18 cellular contexts compared by ENCODE assay signal in genomic region chr1:22286491-22286890, GRCh38.
DNase-seq lines count a peak whose midpoint lies in the region; FAIRE-seq and TF ChIP-seq lines count a peak whose summit lies in the region.
"Had no signal": no experiment of that assay in that cellular context is flagged by ENCODE, and none has a peak within 500 bp of the region (broad histone marks: within the 10 kb centered on the region; RNA-seq: fewer than 3 reads in every experiment).

No MANE protein-coding gene starts in this region.

- no peak overlapping the region for H3K27ac ChIP-seq in DOHH2 (ENCODE audit: low read depth, low read length)
- H3K27ac ChIP-seq in OCI-LY3 (ENCODE audit: low read length): no peak overlapping the region
- no peak overlapping the region for H3K27ac ChIP-seq in coronary artery
- H3K27ac ChIP-seq in smooth muscle cell (ENCODE audit: low read depth): no peak overlapping the region
- H3K27ac ChIP-seq: A549, C4-2B had no signal

- no peak overlapping the region for H2AFZ ChIP-seq in OCI-LY3 (ENCODE audit: low read depth, low read length)
- no peak overlapping the region for H2AFZ ChIP-seq in smooth muscle cell (ENCODE audit: low read depth)

- H3K4me3 ChIP-seq in DOHH2 (ENCODE audit: low read length) (no peak overlapping the region), OCI-LY3 (ENCODE audit: low read length) (no peak overlapping the region), coronary artery (no peak overlapping the region), smooth muscle cell (no peak overlapping the region)
- H3K4me3 ChIP-seq: A549 had no signal

- WGBS in smooth muscle cell (ENCODE audit: low lambda C conversion rate): 94% methylated on average over 2 of the region's 2 CpGs

- H3K4me1 Mint-ChIP-seq in osteocyte (ENCODE audit: unreplicated experiment): peaks cover 2% of the 10 kb centered on the region
- H3K4me1 Mint-ChIP-seq in activated naive CD8-positive, alpha-beta T cell treated with anti-CD3 and anti-CD28 coated beads for 36 hours: no peaks in the 10 kb centered on the region

- H3K4me1 ChIP-seq in DOHH2 (ENCODE audit: control insufficient read depth, low read length): no peaks in the 10 kb centered on the region
- no peaks in the 10 kb centered on the region for H3K4me1 ChIP-seq in OCI-LY3 (ENCODE audit: low read length)
- H3K4me1 ChIP-seq in smooth muscle cell (ENCODE audit: low read depth): no peaks in the 10 kb centered on the region
- H3K4me1 ChIP-seq: A549 had no signal

- H3K4me2 ChIP-seq in DOHH2 (ENCODE audit: low read length): no peak overlapping the region
- H3K4me2 ChIP-seq in OCI-LY3 (ENCODE audit: low read length): no peak overlapping the region
- no peak overlapping the region for H3K4me2 ChIP-seq in smooth muscle cell
- H3K4me2 ChIP-seq: A549 had no signal

- H3F3A ChIP-seq in DOHH2 (ENCODE audit: control insufficient read depth, insufficient read depth): no peaks in the 10 kb centered on the region
- H3F3A ChIP-seq in smooth muscle cell (ENCODE audit: low read depth): no peaks in the 10 kb centered on the region

- no peak for FAIRE-seq in urothelium cell line (lab: Jason Lieb, UNC)
- FAIRE-seq: A549, GM12892, GM19239 had no signal

- H3K9me3 ChIP-seq in DOHH2 (ENCODE audit: control insufficient read depth, insufficient read depth, low read length) (no peaks in the 10 kb centered on the region), OCI-LY3 (ENCODE audit: insufficient read depth, low read length) (no peaks in the 10 kb centered on the region), smooth muscle cell (replicated peaks; ENCODE audit: low read depth) (no peaks in the 10 kb centered on the region)
- H3K9me3 ChIP-seq: A549, Caco-2 had no signal

- peak; percentile 21 for TF ChIP-seq CTCF in DOHH2 (IDR thresholded peaks at IDR 0.05; ENCODE audit: low read depth, low read length, poor library complexity, severe bottlenecking)
- 0 out of 2 replicates have a peak, but pooled peaks have one; percentile 7 for TF ChIP-seq CTCF in OCI-LY3 (IDR thresholded peaks at IDR 0.05; ENCODE audit: low read depth, low read length)
- TF ChIP-seq CTCF in coronary artery (IDR thresholded peaks at IDR 0.05): no peak
- TF ChIP-seq CTCF in osteocyte (IDR thresholded peaks at IDR 0.05): no peak
- TF ChIP-seq CTCF in smooth muscle cell (IDR thresholded peaks at IDR 0.05; ENCODE audit: borderline replicate concordance, insufficient read depth, poor library complexity, severe bottlenecking): no peak

- H3K9me3 Mint-ChIP-seq in osteocyte (ENCODE audit: unreplicated experiment): no peaks in the 10 kb centered on the region
- no peaks in the 10 kb centered on the region for H3K9me3 Mint-ChIP-seq in activated naive CD8-positive, alpha-beta T cell treated with anti-CD3 and anti-CD28 coated beads for 36 hours

- peaks cover 12% of the 10 kb centered on the region for H3K27me3 Mint-ChIP-seq in osteocyte (ENCODE audit: unreplicated experiment)
- H3K27me3 Mint-ChIP-seq in activated naive CD8-positive, alpha-beta T cell treated with anti-CD3 and anti-CD28 coated beads for 36 hours: peaks cover 5% of the 10 kb centered on the region

- no peaks in the 10 kb centered on the region for H4K20me1 ChIP-seq in DOHH2 (ENCODE audit: control insufficient read depth, insufficient read depth, low read depth, low read length)
- H4K20me1 ChIP-seq in OCI-LY3 (ENCODE audit: insufficient read depth, low read length): no peaks in the 10 kb centered on the region
- H4K20me1 ChIP-seq in smooth muscle cell (ENCODE audit: low read depth): no peaks in the 10 kb centered on the region

- H3K9ac ChIP-seq in OCI-LY3 (ENCODE audit: low read length) (no peak overlapping the region), smooth muscle cell (ENCODE audit: low read depth) (no peak overlapping the region)

- H3K36me3 ChIP-seq in DOHH2 (ENCODE audit: control insufficient read depth, low read length) (no peaks in the 10 kb centered on the region), OCI-LY3 (replicated peaks; ENCODE audit: low read depth, low read length) (no peaks in the 10 kb centered on the region), smooth muscle cell (ENCODE audit: low read depth) (no peaks in the 10 kb centered on the region)

- no peak overlapping the region for H3K27ac Mint-ChIP-seq in osteocyte (ENCODE audit: unreplicated experiment)
- no peak overlapping the region for H3K27ac Mint-ChIP-seq in activated naive CD8-positive, alpha-beta T cell treated with anti-CD3 and anti-CD28 coated beads for 36 hours

- H3K27me3 ChIP-seq in DOHH2 (ENCODE audit: control insufficient read depth, low read length): no peaks in the 10 kb centered on the region
- H3K27me3 ChIP-seq in OCI-LY3 (ENCODE audit: low read depth, low read length): no peaks in the 10 kb centered on the region
- H3K27me3 ChIP-seq in smooth muscle cell (ENCODE audit: low read depth): no peaks in the 10 kb centered on the region

- no peak overlapping the region for H3K4me3 Mint-ChIP-seq in osteocyte (ENCODE audit: unreplicated experiment)
- no peak overlapping the region for H3K4me3 Mint-ChIP-seq in activated naive CD8-positive, alpha-beta T cell treated with anti-CD3 and anti-CD28 coated beads for 36 hours

- DNase-seq in coronary artery (ENCODE audit: low spot score) (peak; percentile 17), osteocyte (ENCODE audit: extremely low spot score, unreplicated experiment) (peak; percentile 76), smooth muscle cell (lab: John Stamatoyannopoulos, UW; ENCODE audit: unreplicated experiment) (no peak), urothelium cell line (ENCODE audit: low spot score) (no peak), epidermal melanocyte (ENCODE audit: insufficient read length, low spot score) (no peak)
- no peak for DNase-seq in activated naive CD8-positive, alpha-beta T cell treated with anti-CD3 and anti-CD28 coated beads for 36 hours
- DNase-seq: Caco-2, KG1, NCI-H1092 treated with DMSO at 0.1 percent for 48 hours, NCI-H187, NCI-H510A, SIG-M5 had no signal

- H3K9me2 ChIP-seq in DOHH2 (replicated peaks; ENCODE audit: control insufficient read depth, low read length): no peaks in the 10 kb centered on the region

- no peaks in the 10 kb centered on the region for H3K36me3 Mint-ChIP-seq in osteocyte (ENCODE audit: unreplicated experiment)
- no peaks in the 10 kb centered on the region for H3K36me3 Mint-ChIP-seq in activated naive CD8-positive, alpha-beta T cell treated with anti-CD3 and anti-CD28 coated beads for 36 hours

- H3K79me2 ChIP-seq in DOHH2 (ENCODE audit: control insufficient read depth, low read length) (no peaks in the 10 kb centered on the region), OCI-LY3 (ENCODE audit: low read length) (no peaks in the 10 kb centered on the region), smooth muscle cell (ENCODE audit: low read depth) (no peaks in the 10 kb centered on the region)

Comparison
In these comparisons a context has a peak if more than half of its experiments do, and no peak if none do; other contexts are left out.
1. CTCF ChIP-seq: peak in DOHH2 (single experiment) and OCI-LY3 (single experiment); none in coronary artery (single experiment), osteocyte (single experiment) and smooth muscle cell (single experiment).
2. DNase-seq: peak in coronary artery (single experiment) and osteocyte (single experiment); none in smooth muscle cell (single experiment), activated naive CD8-positive, alpha-beta T cell treated with anti-CD3 and anti-CD28 coated beads for 36 hours (single experiment), urothelium cell line (single experiment) and epidermal melanocyte (single experiment).